17 cellular contexts compared by ENCODE assay signal in genomic region chr7:17986826-17987225, GRCh38. TPM values are rescaled to one million over a fixed set of nuclear protein-coding genes. Genes with fewer than 3 reads are reported as not detected.
DNase-seq lines count a peak whose midpoint lies in the region; ATAC-seq, FAIRE-seq and TF ChIP-seq lines count a peak whose summit lies in the region.
"Had no signal": no experiment of that assay in that cellular context is flagged by ENCODE, and none has a peak within 500 bp of the region (broad histone marks: within the 10 kb centered on the region; RNA-seq: fewer than 3 reads in every experiment).

No MANE protein-coding gene starts in this region.

- DNase-seq in A673 (ENCODE audit: low spot score) (peak; percentile 44), HS-27A (ENCODE audit: low read depth) (peak; percentile 64), bronchial epithelial cell (ENCODE audit: low read depth) (peak; percentile 74), keratinocyte (ENCODE audit: low read depth, low spot score) (peak; percentile 11), Ammon's horn (ENCODE audit: low spot score) (no peak), NCI-H524 (lab: John Stamatoyannopoulos, UW) (no peak)
- no peak for DNase-seq in activated effector memory CD4-positive, alpha-beta T cell treated with Interleukin-2 at 50 U/mL for 16 hours
- DNase-seq: body of pancreas, GF-D8, Kasumi-1 had no signal

- H3K4me1 ChIP-seq in A673 (ENCODE audit: insufficient read depth, low read length, poor library complexity, severe bottlenecking) = no peaks in the 10 kb centered on the region
- H3K4me1 ChIP-seq in keratinocyte (ENCODE audit: control insufficient read depth, extremely low read depth, insufficient read depth, low read length) = peaks cover 10% of the 10 kb centered on the region
- H3K4me1 ChIP-seq: BLaER1, body of pancreas, parathyroid adenoma, suprapubic skin had no signal

- no peak for ATAC-seq in GM18858 (IDR thresholded peaks at IDR 0.05; ENCODE audit: unreplicated experiment)
- ATAC-seq: body of pancreas, left lobe of liver had no signal

- H3K9me3 ChIP-seq in A673 (ENCODE audit: low read depth, low read length, poor library complexity, severe bottlenecking) (no peaks in the 10 kb centered on the region), keratinocyte (ENCODE audit: control insufficient read depth, low read depth, low read length) (no peaks in the 10 kb centered on the region)
- H3K9me3 ChIP-seq: BLaER1, body of pancreas, suprapubic skin had no signal

- no peak overlapping the region for H3K9ac ChIP-seq in keratinocyte (ENCODE audit: control insufficient read depth, extremely low read depth, insufficient read depth, low read length)
- H3K9ac ChIP-seq: BLaER1, parathyroid adenoma had no signal

- POLR2A ChIA-PET in A673 (lab: Charles Lee; ENCODE audit: low non-redundant PET) = no interaction called here

- H3K9me1 ChIP-seq in keratinocyte (ENCODE audit: control insufficient read depth, extremely low read depth, insufficient read depth, low read length) = no peaks in the 10 kb centered on the region

- H3K4me3 ChIP-seq in A673 (ENCODE audit: low read depth, low read length, poor library complexity, severe bottlenecking) (no peak overlapping the region), bronchial epithelial cell (ENCODE audit: low read depth, low read length) (no peak overlapping the region), keratinocyte (ENCODE audit: control insufficient read depth in 2 of 3, extremely low read depth in 1 of 3, insufficient read depth in 2 of 3, low read depth in 1 of 3, low read length in 3 of 3) (no peak overlapping the region)
- H3K4me3 ChIP-seq: BLaER1, body of pancreas, suprapubic skin had no signal

- no TSS peak for BruUV-seq in A673 (replicated peaks; lab: Mats Ljungman, UMichigan)

- peak overlapping the region; percentile 54 for H3K4me2 ChIP-seq in keratinocyte (ENCODE audit: control insufficient read depth, extremely low read depth, insufficient read depth, low read depth, low read length)
- H3K4me2 ChIP-seq: BLaER1 had no signal

- intact Hi-C loops in A673 (cut with micrococcal nuclease; ENCODE audit: unreplicated experiment) = no loop called here

- TF ChIP-seq CTCF in A673 (conservative IDR thresholded peaks at IDR 0.05; ENCODE audit: low read depth, low read length) (no peak), bronchial epithelial cell (IDR thresholded peaks at IDR 0.05; ENCODE audit: insufficient read depth, low read length, severe bottlenecking) (no peak), keratinocyte (optimal IDR thresholded peaks at IDR 0.05 in 1 of 3, IDR thresholded peaks at IDR 0.05 in 1 of 3, conservative IDR thresholded peaks at IDR 0.05 in 1 of 3; ENCODE audit: extremely low read depth in 1 of 3, insufficient read depth in 2 of 3, low read length in 3 of 3) (no peak)

- H3K79me2 ChIP-seq in keratinocyte (ENCODE audit: control insufficient read depth, insufficient read depth, low read length) = no peaks in the 10 kb centered on the region
- H3K79me2 ChIP-seq: parathyroid adenoma had no signal

- H3K27ac ChIP-seq in A673 (ENCODE audit: low read depth, low read length, poor library complexity, severe bottlenecking) = no peak overlapping the region
- no peak overlapping the region for H3K27ac ChIP-seq in keratinocyte (ENCODE audit: control insufficient read depth, insufficient read depth, low read length)
- H3K27ac ChIP-seq: BLaER1, body of pancreas, parathyroid adenoma, suprapubic skin had no signal

- no peaks in the 10 kb centered on the region for H3K27me3 ChIP-seq in A673 (replicated peaks; ENCODE audit: insufficient read depth, low read depth, low read length, poor library complexity)
- no peaks in the 10 kb centered on the region for H3K27me3 ChIP-seq in bronchial epithelial cell (ENCODE audit: control insufficient read depth, insufficient read depth, low read length)
- no peaks in the 10 kb centered on the region for H3K27me3 ChIP-seq in keratinocyte (ENCODE audit: control insufficient read depth, extremely low read depth, insufficient read depth, low read length)
- H3K27me3 ChIP-seq: BLaER1, body of pancreas, suprapubic skin had no signal

- dilution Hi-C loops in keratinocyte (cut with MboI; ENCODE audit: extremely low pct_ligation_motif_present, low sequenced_read_pairs) = no loop called here

- H2AFZ ChIP-seq in keratinocyte (ENCODE audit: control insufficient read depth, low read length) = peak overlapping the region; percentile 70
- H2AFZ ChIP-seq: parathyroid adenoma had no signal

- H3K36me3 ChIP-seq in A673 (ENCODE audit: insufficient read depth, low read length, poor library complexity, severe bottlenecking) = no peaks in the 10 kb centered on the region
- H3K36me3 ChIP-seq in bronchial epithelial cell (ENCODE audit: control insufficient read depth, insufficient read depth, low read length) = no peaks in the 10 kb centered on the region
- H3K36me3 ChIP-seq in keratinocyte (ENCODE audit: control insufficient read depth in 2 of 2, extremely low read depth in 1 of 2, insufficient read depth in 2 of 2, low read length in 2 of 2) = no peaks in the 10 kb centered on the region
- H3K36me3 ChIP-seq: BLaER1, suprapubic skin had no signal

- no peaks in the 10 kb centered on the region for H4K20me1 ChIP-seq in keratinocyte (ENCODE audit: control insufficient read depth, extremely low read depth, insufficient read depth, low read length)
- H4K20me1 ChIP-seq: BLaER1 had no signal

- FAIRE-seq in bronchial epithelial cell (lab: Jason Lieb, UNC) (no peak), keratinocyte (lab: Jason Lieb, UNC) (peak; percentile 78)
- FAIRE-seq: RCC 7860 had no signal

- CTCF ChIA-PET in A673 (lab: Charles Lee) = no interaction called here

RNA-seq across cellular contexts. Expression of gene PRPS1L1, which starts 40.8 kb away (rescaled TPM):
- total RNA-seq in A673 (2021) = not detected in 2 replicates
- total RNA-seq in bronchial epithelial cell = not detected in 2 replicates
- polyA plus RNA-seq in keratinocyte = not detected in 3 replicates
- not detected for polyA plus RNA-seq in keratinocyte (2011; ENCODE audit: low read depth)
- not detected in 2 replicates for polyA plus RNA-seq in keratinocyte (2011; cell fraction: cytosol; rRNA removed)
- not detected in 2 replicates for polyA plus RNA-seq in keratinocyte (2011; cell fraction: nucleus; rRNA removed)
- not detected in 2 replicates for polyA plus RNA-seq in keratinocyte (2012; ENCODE audit: low replicate concordance)
- not detected in 3 replicates for polyA minus RNA-seq in keratinocyte
- not detected for polyA minus RNA-seq in keratinocyte (2011; cell fraction: cytosol; rRNA and poly(A)+ RNA removed)
- not detected in 2 replicates for polyA minus RNA-seq in keratinocyte (2011; cell fraction: nucleus; rRNA and poly(A)+ RNA removed)
- total RNA-seq: body of pancreas, left lobe of liver had no signal
- polyA plus RNA-seq: esophagus had no signal

RNA-seq across cellular contexts. Expression of gene SNX13, which starts 46.5 kb away (rescaled TPM):
- 28.4 and 31.2 TPM in 2 replicates for total RNA-seq in A673 (2021)
- 30.2 and 32.9 TPM in 2 replicates for total RNA-seq in bronchial epithelial cell
- polyA plus RNA-seq in keratinocyte = 14.6 to 22.6 TPM (median 18.0 TPM) in 3 replicates
- polyA plus RNA-seq in keratinocyte (2011; ENCODE audit: low read depth) = 26.9 TPM
- 7.5 and 17.4 TPM in 2 replicates for polyA plus RNA-seq in keratinocyte (2011; cell fraction: cytosol; rRNA removed)
- 22.6 and 29.3 TPM in 2 replicates for polyA plus RNA-seq in keratinocyte (2011; cell fraction: nucleus; rRNA removed)
- polyA plus RNA-seq in keratinocyte (2012; ENCODE audit: low replicate concordance) = 15.4 and 15.7 TPM in 2 replicates
- polyA minus RNA-seq in keratinocyte = 8.3 to 36.9 TPM (median 17.7 TPM) in 3 replicates
- 10.0 TPM for polyA minus RNA-seq in keratinocyte (2011; cell fraction: cytosol; rRNA and poly(A)+ RNA removed)
- polyA minus RNA-seq in keratinocyte (2011; cell fraction: nucleus; rRNA and poly(A)+ RNA removed) = 30.3 and 56.2 TPM in 2 replicates

Comparison
In these comparisons a context has a peak if more than half of its experiments do, and no peak if none do; other contexts are left out.
1. DNase-seq: peak in A673 (single experiment), HS-27A (single experiment), bronchial epithelial cell (single experiment) and keratinocyte (single experiment); none in activated effector memory CD4-positive, alpha-beta T cell treated with Interleukin-2 at 50 U/mL for 16 hours (single experiment), Ammon's horn (single experiment) and NCI-H524 (0 of 2).